8 cellular contexts compared by ENCODE assay signal in genomic region chr10:74827045-74827441, GRCh38. TPM values are rescaled to one million over a fixed set of nuclear protein-coding genes. Genes with fewer than 3 reads are reported as not detected.
A peak's percentile ranks its signal among the peaks of the same experiment; 100 is the strongest.
DNase-seq lines count a peak whose midpoint lies in the region; ATAC-seq and TF ChIP-seq lines count a peak whose summit lies in the region.

No MANE protein-coding gene starts in this region.

- intact Hi-C loops in activated T-helper 1 cell treated with anti-CD3 and anti-CD28 coated beads, Interleukin-12 subunit alpha, Interleukin-12 subunit beta, Interleukin-2, Interleukin-4 antibody, amounts not matched to agents 30 ng/mL and 10 ng/mL and 1 ng/mL, durations not matched to agents 14 hours and 24 hours and 36 hours (cut with micrococcal nuclease) = loop anchor here (2.0 kb wide), 1 partner anchor 216 kb away; no protein-coding TSS in a partner anchor
- intact Hi-C loops in left lung (cut with DNase I) = no loop called here
- intact Hi-C loops in tibial artery (cut with DNase I; ENCODE audit: low total_unique reads) = loop anchor here (10.0 kb wide), 2 partner anchors 278 to 408 kb away; partner anchors contain the start of gene COMTD1

- H3K27ac Mint-ChIP-seq in activated T-helper 1 cell treated with anti-CD3 and anti-CD28 coated beads, Interleukin-12 subunit alpha, Interleukin-12 subunit beta, Interleukin-2, Interleukin-4 antibody, amounts not matched to agents 30 ng/mL and 10 ng/mL and 1 ng/mL, durations not matched to agents 14 hours and 24 hours and 36 hours = peak overlapping the region; percentile 81

- H3K4me3 ChIP-seq in left lung (peak overlapping the region; percentile 58 to 89), tibial artery (peak overlapping the region; percentile 65 to 97)

- no peaks in the 10 kb centered on the region for H3K9me3 Mint-ChIP-seq in activated T-helper 1 cell treated with anti-CD3 and anti-CD28 coated beads, Interleukin-12 subunit alpha, Interleukin-12 subunit beta, Interleukin-2, Interleukin-4 antibody, amounts not matched to agents 30 ng/mL and 10 ng/mL and 1 ng/mL, durations not matched to agents 14 hours and 24 hours and 36 hours

- H3K9me3 ChIP-seq in left lung (no peaks in the 10 kb centered on the region), tibial artery (no peaks in the 10 kb centered on the region)

- peak; percentile 32 for DNase-seq in 8988T
- no peak for DNase-seq in activated T-helper 1 cell treated with anti-CD3 and anti-CD28 coated beads, Interleukin-12 subunit alpha, Interleukin-12 subunit beta, Interleukin-2, Interleukin-4 antibody, amounts not matched to agents 30 ng/mL and 10 ng/mL and 1 ng/mL, durations not matched to agents 14 hours and 24 hours and 36 hours (ENCODE audit: low spot score)
- DNase-seq in left lung = no peak
- no peak for DNase-seq in tibial artery
- no peak for DNase-seq in OCI-M2 (lab: John Stamatoyannopoulos, UW; ENCODE audit: unreplicated experiment)
- DNase-seq in H4 (ENCODE audit: low spot score) = no peak

- H3K36me3 Mint-ChIP-seq in activated T-helper 1 cell treated with anti-CD3 and anti-CD28 coated beads, Interleukin-12 subunit alpha, Interleukin-12 subunit beta, Interleukin-2, Interleukin-4 antibody, amounts not matched to agents 30 ng/mL and 10 ng/mL and 1 ng/mL, durations not matched to agents 14 hours and 24 hours and 36 hours (ENCODE audit: low read depth) = peaks cover 6% of the 10 kb centered on the region

- H3K4me1 ChIP-seq in left lung (peaks cover 2 to 41% of the 10 kb centered on the region in 2 donors), tibial artery (peaks cover 0 to 55% (median 37%) of the 10 kb centered on the region in 4 donors)

- peaks cover 53% of the 10 kb centered on the region for H3K4me1 Mint-ChIP-seq in activated T-helper 1 cell treated with anti-CD3 and anti-CD28 coated beads, Interleukin-12 subunit alpha, Interleukin-12 subunit beta, Interleukin-2, Interleukin-4 antibody, amounts not matched to agents 30 ng/mL and 10 ng/mL and 1 ng/mL, durations not matched to agents 14 hours and 24 hours and 36 hours (ENCODE audit: low read depth)

- peak overlapping the region; percentile 88 for H3K4me3 Mint-ChIP-seq in activated T-helper 1 cell treated with anti-CD3 and anti-CD28 coated beads, Interleukin-12 subunit alpha, Interleukin-12 subunit beta, Interleukin-2, Interleukin-4 antibody, amounts not matched to agents 30 ng/mL and 10 ng/mL and 1 ng/mL, durations not matched to agents 14 hours and 24 hours and 36 hours

- ATAC-seq in GM21825 (IDR thresholded peaks at IDR 0.05; ENCODE audit: unreplicated experiment) = peak; percentile 1
- no peak for ATAC-seq in left lung
- ATAC-seq in GM19023 (IDR thresholded peaks at IDR 0.05; ENCODE audit: unreplicated experiment) = no peak

- H3K27me3 ChIP-seq in left lung = no peaks in the 10 kb centered on the region
- H3K27me3 ChIP-seq in tibial artery = no peaks in the 10 kb centered on the region

- H3K36me3 ChIP-seq in left lung = no peaks in the 10 kb centered on the region
- H3K36me3 ChIP-seq in tibial artery = no peaks in the 10 kb centered on the region

- H3K27me3 Mint-ChIP-seq in activated T-helper 1 cell treated with anti-CD3 and anti-CD28 coated beads, Interleukin-12 subunit alpha, Interleukin-12 subunit beta, Interleukin-2, Interleukin-4 antibody, amounts not matched to agents 30 ng/mL and 10 ng/mL and 1 ng/mL, durations not matched to agents 14 hours and 24 hours and 36 hours (ENCODE audit: insufficient read depth) = no peaks in the 10 kb centered on the region

- H3K27ac ChIP-seq in left lung (peak overlapping the region in 1 of 2 donors; percentile 99), tibial artery (peak overlapping the region; percentile 95 to 100)

- TF ChIP-seq CTCF in left lung (IDR thresholded peaks at IDR 0.05) = no peak
- no peak for TF ChIP-seq CTCF in tibial artery (IDR thresholded peaks at IDR 0.05)

RNA-seq across cellular contexts. Expression of gene KAT6B, which starts 0.6 kb away (rescaled TPM):
- total RNA-seq in activated T-helper 1 cell treated with anti-CD3 and anti-CD28 coated beads, Interleukin-12 subunit alpha, Interleukin-12 subunit beta, Interleukin-2, Interleukin-4 antibody, amounts not matched to agents 30 ng/mL and 10 ng/mL and 1 ng/mL, durations not matched to agents 14 hours and 24 hours and 36 hours = 24.6 and 26.9 TPM in 2 replicates
- total RNA-seq in left lung = 10 to 100 TPM; 27.6 to 29.8 TPM
- 3.1 and 4.9 TPM in 2 replicates for total RNA-seq in H4 (2014; rRNA removed; shearing (Covaris generic))

Comparison
In these comparisons a context has a peak if more than half of its experiments do, and no peak if none do; other contexts are left out.
1. intact Hi-C loops: an anchor here in activated T-helper 1 cell treated with anti-CD3 and anti-CD28 coated beads, Interleukin-12 subunit alpha, Interleukin-12 subunit beta, Interleukin-2, Interleukin-4 antibody, amounts not matched to agents 30 ng/mL and 10 ng/mL and 1 ng/mL, durations not matched to agents 14 hours and 24 hours and 36 hours (2.0 kb wide) and tibial artery (10.0 kb wide); none called in left lung.